In genomic region chr16:84339316-84339715, GRCh38 we compare ENCODE assay signal across 17 cellular contexts. TPM values are rescaled to one million over a fixed set of nuclear protein-coding genes. Genes with fewer than 3 reads are reported as not detected.
"Had no signal": no experiment of that assay in that cellular context is flagged by ENCODE, and none has a peak within 500 bp of the region (broad histone marks: within the 10 kb centered on the region; RNA-seq: fewer than 3 reads in every experiment).

No MANE protein-coding gene starts in this region.

- H3K27ac ChIP-seq: adrenal gland, cardiac muscle cell, dorsolateral prefrontal cortex, neutrophil, parathyroid adenoma, vagina had no signal

- DNase-seq: activated CD4-positive, alpha-beta memory T cell treated with anti-CD3 and anti-CD28 coated beads, Interleukin-2, amount 10 ng/mL, durations not matched to agents 7 days and 5 days; activated CD4-positive, alpha-beta T cell treated with anti-CD3 and anti-CD28 coated beads for 36 hours; activated effector memory CD4-positive, alpha-beta T cell treated with Interleukin-2 at 50 U/mL for 16 hours; activated T-cell treated with anti-CD3 and anti-CD28 coated beads, Interleukin-2, amount 50 U/mL, for 4 hours; adrenal gland; erythroblast; islet precursor cell; naive thymus-derived CD4-positive, alpha-beta T cell had no signal

- H3K4me1 ChIP-seq: adrenal gland, parathyroid adenoma, vagina had no signal

- H3K9me3 ChIP-seq: adrenal gland, neutrophil, vagina had no signal

- H3K79me2 ChIP-seq: parathyroid adenoma had no signal

- H3K4me3 ChIP-seq: adrenal gland, cardiac muscle cell, dorsolateral prefrontal cortex, mucosa of descending colon, vagina had no signal

- H3K36me3 ChIP-seq: adrenal gland, cardiac muscle cell, neutrophil, vagina had no signal

- ATAC-seq: activated CD4-positive, alpha-beta T cell treated with anti-CD3 and anti-CD28 coated beads for 36 hours; activated T-cell treated with anti-CD3 and anti-CD28 coated beads, Interleukin-2, amount 50 U/mL, for 4 hours; left lobe of liver; mucosa of descending colon; naive thymus-derived CD4-positive, alpha-beta T cell; stimulated activated memory B cell treated with anti-CD40 and anti-IgM and Interleukin-4, amounts not matched to agents 10 μg/mL and 1 μg/mL and 100 μg/mL, for 72 hours had no signal

- H3K27me3 ChIP-seq: adrenal gland, cardiac muscle cell, dorsolateral prefrontal cortex, neutrophil, vagina had no signal

- H2AFZ ChIP-seq: parathyroid adenoma had no signal

- H3K9ac ChIP-seq: parathyroid adenoma had no signal

RNA-seq across cellular contexts. Expression of gene ATP2C2, which starts 29.0 kb away (rescaled TPM):
- total RNA-seq: activated CD4-positive, alpha-beta memory T cell treated with anti-CD3 and anti-CD28 coated beads, Interleukin-2, amount 10 ng/mL, durations not matched to agents 7 days and 5 days; activated CD4-positive, alpha-beta T cell treated with anti-CD3 and anti-CD28 coated beads for 36 hours; activated T-cell treated with anti-CD3 and anti-CD28 coated beads, Interleukin-2, amount 50 U/mL, for 4 hours; cardiac muscle cell; naive thymus-derived CD4-positive, alpha-beta T cell; renal cortical epithelial cell had no signal

RNA-seq across cellular contexts. Expression of gene WFDC1, which starts 44.6 kb away (rescaled TPM):
- total RNA-seq: activated CD4-positive, alpha-beta memory T cell treated with anti-CD3 and anti-CD28 coated beads, Interleukin-2, amount 10 ng/mL, durations not matched to agents 7 days and 5 days; activated CD4-positive, alpha-beta T cell treated with anti-CD3 and anti-CD28 coated beads for 36 hours; activated T-cell treated with anti-CD3 and anti-CD28 coated beads, Interleukin-2, amount 50 U/mL, for 4 hours; naive thymus-derived CD4-positive, alpha-beta T cell had no signal
